Comparison of ENCODE assay signal across 12 cellular contexts in genomic region chr12:94753071-94753779, GRCh38.
A peak's percentile ranks its signal among the peaks of the same experiment; 100 is the strongest.
DNase-seq lines count a peak whose midpoint lies in the region; ATAC-seq and TF ChIP-seq lines count a peak whose summit lies in the region.
"Had no signal": no experiment of that assay in that cellular context is flagged by ENCODE, and none has a peak within 500 bp of the region (broad histone marks: within the 10 kb centered on the region; RNA-seq: fewer than 3 reads in every experiment).

No MANE protein-coding gene starts in this region.

- no peaks in the 10 kb centered on the region for H3K36me3 ChIP-seq in trophoblast cell (ENCODE audit: control insufficient read depth in 1 of 2, insufficient read depth in 2 of 2, low read length in 2 of 2)

- H3K4me2 ChIP-seq in trophoblast cell (ENCODE audit: low read length), result no peak overlapping the region

- H3K4ac ChIP-seq in trophoblast cell (ENCODE audit: low read depth, low read length), result no peak overlapping the region

- no CpG with 5 or more reads among the region's 8 CpGs for WGBS in trophoblast cell (ENCODE audit: extremely low coverage, insufficient coverage, insufficient read length)

- POLR2A ChIA-PET in HEK293T (lab: Yijun Ruan, JAX), result no interaction called here
- POLR2A ChIA-PET in GM10248 (lab: Yijun Ruan, JAX), result no interaction called here

- H2BK5ac ChIP-seq in trophoblast cell (ENCODE audit: low read depth, low read length, poor library complexity), result no peak overlapping the region

- ATAC-seq in activated naive CD8-positive, alpha-beta T cell treated with anti-CD3 and anti-CD28 coated beads, Interleukin-2, amount 50 U/mL, for 24 hours, result no peak

- H3K4me3 Mint-ChIP-seq in activated naive CD8-positive, alpha-beta T cell treated with anti-CD3 and anti-CD28 coated beads, Interleukin-2, amount 50 U/mL, for 24 hours, result no peak overlapping the region
- H3K4me3 Mint-ChIP-seq: activated naive CD8-positive, alpha-beta T cell; CD4-positive, alpha-beta memory T cell; T-helper 2 cell treated with Interferon-gamma antibody and Interleukin-4, amounts not matched to agents 5 μg/mL and 100 μg/mL, for 36 hours had no signal

- H4K12ac ChIP-seq in trophoblast cell (ENCODE audit: low read depth, low read length), result no peak overlapping the region

- no peak overlapping the region for H3K27ac Mint-ChIP-seq in activated naive CD8-positive, alpha-beta T cell treated with anti-CD3 and anti-CD28 coated beads, Interleukin-2, amount 50 U/mL, for 24 hours
- H3K27ac Mint-ChIP-seq: activated naive CD8-positive, alpha-beta T cell; T-helper 2 cell treated with Interferon-gamma antibody and Interleukin-4, amounts not matched to agents 5 μg/mL and 100 μg/mL, for 36 hours had no signal

- H3K36me3 Mint-ChIP-seq in activated naive CD8-positive, alpha-beta T cell treated with anti-CD3 and anti-CD28 coated beads, Interleukin-2, amount 50 U/mL, for 24 hours (ENCODE audit: low read depth), result no peaks in the 10 kb centered on the region
- H3K36me3 Mint-ChIP-seq: activated naive CD8-positive, alpha-beta T cell; CD4-positive, alpha-beta memory T cell had no signal

- peaks cover 4% of the 10 kb centered on the region for H3K27me3 Mint-ChIP-seq in activated naive CD8-positive, alpha-beta T cell treated with anti-CD3 and anti-CD28 coated beads, Interleukin-2, amount 50 U/mL, for 24 hours

- 0 out of 2 replicates have a peak, but pooled peaks have one; percentile 16 for TF ChIP-seq CTCF in VCaP (conservative IDR thresholded peaks at IDR 0.05)
- TF ChIP-seq CTCF in fibroblast of the aortic adventitia (IDR thresholded peaks at IDR 0.05; ENCODE audit: insufficient read depth, low read length), result no peak
- no peak for TF ChIP-seq CTCF in GM10248 (IDR thresholded peaks at IDR 0.05; ENCODE audit: control extremely low read depth, extremely low read depth, low read depth, missing control alignments)

- CTCF ChIA-PET in HEK293T (lab: Yijun Ruan, JAX), result no interaction called here
- CTCF ChIA-PET in GM10248 (lab: Yijun Ruan, JAX), result interaction anchor here (1.2 to 3.0 kb wide), 4 partner anchors 9 to 21 kb away, joined by 3 to 10 read pairs (median 4); no protein-coding TSS in a partner anchor

- no peak overlapping the region for H4K8ac ChIP-seq in trophoblast cell (ENCODE audit: low read depth, low read length)

- H2BK12ac ChIP-seq in trophoblast cell (ENCODE audit: low read length), result no peak overlapping the region

- H3K4me3 ChIP-seq in fibroblast of the aortic adventitia (ENCODE audit: low read depth, low read length), result no peak overlapping the region
- H3K4me3 ChIP-seq in trophoblast cell (ENCODE audit: low read depth, low read length), result no peak overlapping the region

- no peaks in the 10 kb centered on the region for H3K4me1 ChIP-seq in trophoblast cell (ENCODE audit: control insufficient read depth in 1 of 2, insufficient read depth in 2 of 2, low read length in 2 of 2)

- no peak for DNase-seq in HEK293T (ENCODE audit: extremely low spot score)
- DNase-seq in fibroblast of the aortic adventitia (ENCODE audit: low read depth), result peak; percentile 45
- peak in 1 of 2 donors; percentile 14 for DNase-seq in trophoblast cell
- no peak for DNase-seq in NCI-H146 (lab: John Stamatoyannopoulos, UW)
- DNase-seq in activated naive CD4-positive, alpha-beta T cell treated with Interleukin-2 at 50 U/mL for 16 hours, result no peak
- no peak for DNase-seq in activated naive CD8-positive, alpha-beta T cell treated with anti-CD3 and anti-CD28 coated beads, Interleukin-2, amount 50 U/mL, for 24 hours
- DNase-seq in GM10248 (ENCODE audit: extremely low spot score), result no peak
- DNase-seq: CD4-positive, alpha-beta memory T cell; NCI-H2107 had no signal

- H3K9me3 Mint-ChIP-seq in activated naive CD8-positive, alpha-beta T cell treated with anti-CD3 and anti-CD28 coated beads, Interleukin-2, amount 50 U/mL, for 24 hours, result no peaks in the 10 kb centered on the region
- H3K9me3 Mint-ChIP-seq: CD4-positive, alpha-beta memory T cell; T-helper 2 cell treated with Interferon-gamma antibody and Interleukin-4, amounts not matched to agents 5 μg/mL and 100 μg/mL, for 36 hours had no signal

- H3K4me1 Mint-ChIP-seq in activated naive CD8-positive, alpha-beta T cell treated with anti-CD3 and anti-CD28 coated beads, Interleukin-2, amount 50 U/mL, for 24 hours, result no peaks in the 10 kb centered on the region
- H3K4me1 Mint-ChIP-seq: CD4-positive, alpha-beta memory T cell had no signal

- no peaks in the 10 kb centered on the region for H3K27me3 ChIP-seq in trophoblast cell (ENCODE audit: insufficient read depth, low read length)

- peak overlapping the region; percentile 44 for H3K9ac ChIP-seq in trophoblast cell (ENCODE audit: low read length)

- H3K14ac ChIP-seq in trophoblast cell (ENCODE audit: low read length), result no peak overlapping the region

- H3K79me1 ChIP-seq in trophoblast cell (ENCODE audit: low read length), result no peaks in the 10 kb centered on the region

- H2AK5ac ChIP-seq in trophoblast cell (ENCODE audit: low read length), result no peak overlapping the region

- no peaks in the 10 kb centered on the region for H3K9me3 ChIP-seq in trophoblast cell (ENCODE audit: insufficient read depth, low read depth, low read length)

- H2BK120ac ChIP-seq in trophoblast cell (ENCODE audit: insufficient read depth, low read length, poor library complexity), result no peak overlapping the region

- no peak overlapping the region for H4K91ac ChIP-seq in trophoblast cell (ENCODE audit: low read depth, low read length)

- no peak overlapping the region for H3K27ac ChIP-seq in VCaP
- H3K27ac ChIP-seq in trophoblast cell (ENCODE audit: low read depth, low read length), result no peak overlapping the region

- no peak overlapping the region for H2AFZ ChIP-seq in trophoblast cell (ENCODE audit: insufficient read depth, low read length, poor library complexity)

- no peaks in the 10 kb centered on the region for H3K79me2 ChIP-seq in trophoblast cell (ENCODE audit: control insufficient read depth, insufficient read depth, low read length, poor library complexity)

- H3K23ac ChIP-seq in trophoblast cell (ENCODE audit: low read length), result no peak overlapping the region

- no peak overlapping the region for H3K18ac ChIP-seq in trophoblast cell (ENCODE audit: low read length)

TF ChIP-seq in HEK293T, 16 proteins besides CTCF, POLR2A, EP300 and RAD21:
- TF ChIP-seq FOXA1 (IDR thresholded peaks at IDR 0.05) (no peak), PKNOX1 (IDR thresholded peaks at IDR 0.05) (peak; percentile 58)
